8 cellular contexts compared by ENCODE assay signal in genomic region chr19:16197188-16197621, GRCh38. TPM values are rescaled to one million over a fixed set of nuclear protein-coding genes. Genes with fewer than 3 reads are reported as not detected.
DNase-seq lines count a peak whose midpoint lies in the region; ATAC-seq and TF ChIP-seq lines count a peak whose summit lies in the region.

No MANE protein-coding gene starts in this region.

- H3K4me3 ChIP-seq in AG09309 (ENCODE audit: control insufficient read depth, low read depth, low read length), result peak overlapping the region; percentile 62

- TF ChIP-seq CTCF in AG09309 (IDR thresholded peaks at IDR 0.05; ENCODE audit: control insufficient read depth, insufficient read depth, low read depth, low read length, missing control alignments), result no peak

- peaks cover 36% of the 10 kb centered on the region for H3K4me1 Mint-ChIP-seq in activated naive CD8-positive, alpha-beta T cell treated with anti-CD3 and anti-CD28 coated beads for 36 hours

- H3K27ac ChIP-seq in substantia nigra (ENCODE audit: low read depth, low read length, poor library complexity, severe bottlenecking), result peak overlapping the region; percentile 75

- H3K27me3 Mint-ChIP-seq in activated naive CD8-positive, alpha-beta T cell treated with anti-CD3 and anti-CD28 coated beads for 36 hours, result no peaks in the 10 kb centered on the region

- peaks cover 19% of the 10 kb centered on the region for H3K36me3 Mint-ChIP-seq in activated naive CD8-positive, alpha-beta T cell treated with anti-CD3 and anti-CD28 coated beads for 36 hours

- ATAC-seq in HG02840 (IDR thresholded peaks at IDR 0.05; ENCODE audit: low FRiP score, unreplicated experiment), result peak; percentile 6

- DNase-seq in AG09309 (ENCODE audit: low read depth), result peak; percentile 96
- no peak for DNase-seq in activated naive CD8-positive, alpha-beta T cell treated with anti-CD3 and anti-CD28 coated beads for 36 hours
- DNase-seq in iris pigment epithelial cell (ENCODE audit: low read depth), result peak; percentile 84
- DNase-seq in substantia nigra (lab: John Stamatoyannopoulos, UW), result no peak
- no peak for DNase-seq in superior temporal gyrus (ENCODE audit: extremely low spot score)
- DNase-seq in NCI-H2029 (lab: John Stamatoyannopoulos, UW), result no peak
- DNase-seq in hippocampal formation (lab: John Stamatoyannopoulos, UW), result no peak

- H3K9me3 Mint-ChIP-seq in activated naive CD8-positive, alpha-beta T cell treated with anti-CD3 and anti-CD28 coated beads for 36 hours, result no peaks in the 10 kb centered on the region

- peak overlapping the region; percentile 94 for H3K27ac Mint-ChIP-seq in activated naive CD8-positive, alpha-beta T cell treated with anti-CD3 and anti-CD28 coated beads for 36 hours

- H3K4me3 Mint-ChIP-seq in activated naive CD8-positive, alpha-beta T cell treated with anti-CD3 and anti-CD28 coated beads for 36 hours, result peak overlapping the region; percentile 96

RNA-seq across cellular contexts. Expression of gene AP1M1, which starts 0.5 kb away (rescaled TPM):
- total RNA-seq in activated naive CD8-positive, alpha-beta T cell treated with anti-CD3 and anti-CD28 coated beads for 36 hours, result 10 to 100 TPM; 90.7 to 97.2 TPM

RNA-seq across cellular contexts. Expression of gene FAM32A, which starts 12.0 kb away (rescaled TPM):
- 10 to 100 TPM; 65.0 to 66.3 TPM for total RNA-seq in activated naive CD8-positive, alpha-beta T cell treated with anti-CD3 and anti-CD28 coated beads for 36 hours

RNA-seq across cellular contexts. Expression of gene CIB3, which starts 23.9 kb away (rescaled TPM):
- not detected for total RNA-seq in activated naive CD8-positive, alpha-beta T cell treated with anti-CD3 and anti-CD28 coated beads for 36 hours

RNA-seq across cellular contexts. Expression of gene HSH2D, which starts 53.7 kb away (rescaled TPM):
- 10 to 100 TPM; 29.6 to 29.8 TPM for total RNA-seq in activated naive CD8-positive, alpha-beta T cell treated with anti-CD3 and anti-CD28 coated beads for 36 hours

Comparison
In these comparisons a context has a peak if more than half of its experiments do, and no peak if none do; other contexts are left out.
1. DNase-seq: peak in AG09309 (single experiment) and iris pigment epithelial cell (single experiment); none in activated naive CD8-positive, alpha-beta T cell treated with anti-CD3 and anti-CD28 coated beads for 36 hours (single experiment), substantia nigra (0 of 49), superior temporal gyrus (single experiment), NCI-H2029 (single experiment) and hippocampal formation (0 of 2).